In genomic region chr9:123283455-123283854, GRCh38 we compare ENCODE assay signal across 24 cellular contexts.
"Had no signal": no experiment of that assay in that cellular context is flagged by ENCODE, and none has a peak within 500 bp of the region (broad histone marks: within the 10 kb centered on the region; RNA-seq: fewer than 3 reads in every experiment).

No MANE protein-coding gene starts in this region.

- DNase-seq: KBM-7; MV-4-11; NCI-H1048; NCI-H1105; NCI-H1436 treated with DMSO at 0.1 percent for 48 hours; NCI-H1694; NCI-H187 treated with DMSO at 0.1 percent for 48 hours; NCI-H2029 treated with DMSO at 0.1 percent for 48 hours; NCI-H2171 treated with DMSO at 0.1 percent for 48 hours; NCI-H345; NCI-H446 treated with DMSO at 0.1 percent for 48 hours; NCI-H510A treated with DMSO at 0.1 percent for 48 hours; NCI-H526; NCI-H82; NK-92 treated with Interleukin-12 subunit alpha and Interleukin-12 subunit beta, amount 100 ng/mL, for 24 hours; OCI-M1; PC-9; Peyer's patch; Right ventricle myocardium superior; SIG-M5 had no signal

- H3K27me3 ChIP-seq: Peyer's patch, SJSA1 had no signal

- H3K9me3 ChIP-seq: Peyer's patch, SJSA1 had no signal

- H3K36me3 ChIP-seq: Peyer's patch, SJSA1 had no signal

- H3K4me3 ChIP-seq: Peyer's patch, SJSA1, SK-N-MC had no signal

- H3K27ac ChIP-seq: HL-60, PC-9, Peyer's patch, SJSA1, SK-N-MC had no signal

- H3K4me1 ChIP-seq: Peyer's patch, SJSA1 had no signal

- FAIRE-seq: HTR-8/SVneo had no signal
